In the genomic region with DNA sequence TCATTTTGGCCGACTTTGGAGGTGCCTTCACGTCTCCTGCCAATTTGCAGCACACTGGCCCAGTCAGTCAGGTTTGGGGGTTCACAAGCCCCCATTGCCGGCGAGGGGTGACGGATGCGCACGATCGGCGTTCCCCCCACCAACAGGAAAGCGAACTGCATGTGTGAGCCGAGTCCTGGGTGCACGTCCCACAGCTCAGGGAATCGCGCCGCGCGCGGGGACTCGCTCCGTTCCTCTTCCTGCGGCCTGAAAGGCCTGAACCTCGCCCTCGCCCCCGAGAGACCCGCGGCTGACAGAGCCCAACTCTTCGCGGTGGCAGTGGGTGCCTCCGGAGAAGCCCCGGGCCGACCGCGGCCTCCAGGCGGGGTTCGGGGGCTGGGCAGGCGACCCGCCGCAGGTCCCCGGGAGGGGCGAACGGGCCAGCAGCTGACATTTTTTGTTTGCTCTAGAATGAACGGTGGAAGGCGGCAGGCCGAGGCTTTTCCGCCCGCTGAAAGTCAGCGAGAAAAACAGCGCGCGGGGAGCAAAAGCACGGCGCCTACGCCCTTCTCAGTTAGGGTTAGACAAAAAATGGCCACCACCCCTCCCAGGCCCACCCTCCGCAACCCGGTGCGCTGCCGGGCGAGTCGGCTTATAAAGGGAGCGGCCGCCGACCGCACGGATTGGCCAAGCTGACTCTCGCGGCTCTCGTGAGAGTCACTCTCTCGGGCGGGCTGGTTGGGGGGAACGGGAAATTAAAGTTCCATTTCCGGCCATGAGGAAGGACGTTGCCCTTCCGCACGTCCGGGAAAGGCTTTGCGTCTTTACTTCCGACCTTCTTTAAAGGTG, we compare ENCODE assay signal across 8 cellular contexts. TPM values are rescaled to one million over a fixed set of nuclear protein-coding genes. Genes with fewer than 3 reads are reported as not detected.
DNase-seq lines count a peak whose midpoint lies in the region; ATAC-seq and TF ChIP-seq lines count a peak whose summit lies in the region.

Gene TERC (minus strand): TSS at position 608 of the 828 bp plus-strand sequence.

- peaks cover 7% of the 10 kb centered on the region for H3K4me1 Mint-ChIP-seq in nephron progenitor cell
- peaks cover 21% of the 10 kb centered on the region for H3K4me1 Mint-ChIP-seq in stimulated activated naive CD8-positive, alpha-beta T cell treated with anti-CD3 and anti-CD28 coated beads, Interleukin-15, amount 100 ng/mL, for 72 hours

- peaks cover 31% of the 10 kb centered on the region for H3K9me3 Mint-ChIP-seq in nephron progenitor cell
- no peaks in the 10 kb centered on the region for H3K9me3 Mint-ChIP-seq in stimulated activated naive CD8-positive, alpha-beta T cell treated with anti-CD3 and anti-CD28 coated beads, Interleukin-15, amount 100 ng/mL, for 72 hours

- no peak for TF ChIP-seq CTCF in nephron progenitor cell (IDR thresholded peaks at IDR 0.05)

- ATAC-seq in GM21825 (IDR thresholded peaks at IDR 0.05; ENCODE audit: unreplicated experiment) = peak; percentile 78
- peak; percentile 90 for ATAC-seq in stimulated activated naive CD8-positive, alpha-beta T cell treated with anti-CD3 and anti-CD28 coated beads, Interleukin-15, amount 100 ng/mL, for 72 hours

- DNase-seq in EH (ENCODE audit: low read depth) (peak; percentile 91), LHCN-M2 (ENCODE audit: low read depth) (peak; percentile 93), SHP77 (lab: John Stamatoyannopoulos, UW) (peak; percentile 76 to 82), activated gamma-delta T cell treated with Interleukin-2 at 50 U/mL for 16 hours (peak; percentile 92), fibroblast of the conjunctiva (ENCODE audit: low read depth) (peak; percentile 91), nephron progenitor cell (peak; percentile 51)
- DNase-seq in stimulated activated naive CD8-positive, alpha-beta T cell treated with anti-CD3 and anti-CD28 coated beads, Interleukin-15, amount 100 ng/mL, for 72 hours = peak; percentile 92 to 96

- H3K4me3 Mint-ChIP-seq in nephron progenitor cell = peak within 1 kb of the TSS; percentile 89
- peak within 1 kb of the TSS; percentile 91 to 92 for H3K4me3 Mint-ChIP-seq in stimulated activated naive CD8-positive, alpha-beta T cell treated with anti-CD3 and anti-CD28 coated beads, Interleukin-15, amount 100 ng/mL, for 72 hours

- peaks cover 2% of the 10 kb centered on the region for H3K27me3 Mint-ChIP-seq in nephron progenitor cell (ENCODE audit: low read depth, poor library complexity)
- H3K27me3 Mint-ChIP-seq in stimulated activated naive CD8-positive, alpha-beta T cell treated with anti-CD3 and anti-CD28 coated beads, Interleukin-15, amount 100 ng/mL, for 72 hours = no peaks in the 10 kb centered on the region

- peak within 1 kb of the TSS; percentile 62 for H3K27ac Mint-ChIP-seq in nephron progenitor cell
- peak within 1 kb of the TSS; percentile 97 to 98 for H3K27ac Mint-ChIP-seq in stimulated activated naive CD8-positive, alpha-beta T cell treated with anti-CD3 and anti-CD28 coated beads, Interleukin-15, amount 100 ng/mL, for 72 hours

- H3K36me3 Mint-ChIP-seq in nephron progenitor cell (ENCODE audit: low read depth) = peaks cover 17% of the 10 kb centered on the region

RNA-seq across cellular contexts. Expression of gene TERC, which starts in this region (rescaled TPM):
- total RNA-seq in LHCN-M2 (2014; rRNA removed) = 434 and 471 TPM in 2 replicates
- polyA plus RNA-seq in LHCN-M2 (2012) = 0.27 TPM

Comparison
In these comparisons a context has a peak if more than half of its experiments do, and no peak if none do; other contexts are left out.
1. Peak in every context shown above with its lines: DNase-seq and ATAC-seq.